Comparison of ENCODE assay signal across 13 cellular contexts in genomic region chr1:184212649-184213314, GRCh38.
A peak's percentile ranks its signal among the peaks of the same experiment; 100 is the strongest.
DNase-seq lines count a peak whose midpoint lies in the region; ATAC-seq and TF ChIP-seq lines count a peak whose summit lies in the region.
"Had no signal": no experiment of that assay in that cellular context is flagged by ENCODE, and none has a peak within 500 bp of the region (broad histone marks: within the 10 kb centered on the region; RNA-seq: fewer than 3 reads in every experiment).

No MANE protein-coding gene starts in this region.

- DNase-seq in AG09309 (ENCODE audit: low read depth) (peak; percentile 69), MG63 (peak; percentile 80), body of pancreas (peak in 1 of 4 donors; percentile 26), mesenchymal stem cell (peak; percentile 84), NCI-H446 treated with DMSO at 0.1 percent for 48 hours (lab: John Stamatoyannopoulos, UW) (no peak), immature natural killer cell (no peak)
- DNase-seq in activated naive CD4-positive, alpha-beta T cell treated with anti-CD3 and anti-CD28 coated beads for 36 hours: no peak
- DNase-seq: activated T-cell treated with anti-CD3 and anti-CD28 coated beads, Interleukin-2, amount 50 U/mL, for 48 hours; COR-L47; posterior cingulate gyrus had no signal

- H3K4ac ChIP-seq in mesenchymal stem cell (ENCODE audit: low read depth in 1 of 2, low read length in 2 of 2): no peak overlapping the region

- H2BK120ac ChIP-seq in mesenchymal stem cell (ENCODE audit: low read depth, low read length): no peak overlapping the region

- H3K4me1 Mint-ChIP-seq in immature natural killer cell: peaks cover 0 to 5% of the 10 kb centered on the region in 2 donors
- no peaks in the 10 kb centered on the region for H3K4me1 Mint-ChIP-seq in activated naive CD4-positive, alpha-beta T cell treated with anti-CD3 and anti-CD28 coated beads for 36 hours (ENCODE audit: low read depth)
- H3K4me1 Mint-ChIP-seq: stimulated activated effector memory CD8-positive, alpha-beta T cell treated with anti-CD3 and anti-CD28 coated beads, Interleukin-12 subunit alpha, Interleukin-12 subunit beta, amount 100 ng/mL, for 72 hours had no signal

- no peak overlapping the region for H2BK15ac ChIP-seq in mesenchymal stem cell (ENCODE audit: low read depth, poor library complexity, severe bottlenecking)

- H3K4me1 ChIP-seq in body of pancreas (peaks cover 7% of the 10 kb centered on the region), mesenchymal stem cell (ENCODE audit: control insufficient read depth, insufficient read depth, low read depth, low read length) (peaks cover 9% of the 10 kb centered on the region)

- peak overlapping the region; percentile 82 for H4K91ac ChIP-seq in mesenchymal stem cell (ENCODE audit: low read length)

- 74% methylated on average over 7 of the region's 7 CpGs for WGBS in body of pancreas, 2 donors
- 76% methylated on average over 7 of the region's 7 CpGs for WGBS in mesenchymal stem cell

- H3K36me3 Mint-ChIP-seq in immature natural killer cell: peaks cover 0 to 3% (median 0%) of the 10 kb centered on the region in 3 donors
- H3K36me3 Mint-ChIP-seq in activated naive CD4-positive, alpha-beta T cell treated with anti-CD3 and anti-CD28 coated beads for 36 hours (ENCODE audit: low read depth): no peaks in the 10 kb centered on the region
- H3K36me3 Mint-ChIP-seq: stimulated activated effector memory CD8-positive, alpha-beta T cell treated with anti-CD3 and anti-CD28 coated beads, Interleukin-12 subunit alpha, Interleukin-12 subunit beta, amount 100 ng/mL, for 72 hours had no signal

- intact Hi-C loops in body of pancreas (cut with DNase I): no loop called here
- intact Hi-C loops in activated naive CD4-positive, alpha-beta T cell treated with anti-CD3 and anti-CD28 coated beads for 36 hours (cut with micrococcal nuclease): no loop called here

- no peaks in the 10 kb centered on the region for H3K9me3 Mint-ChIP-seq in immature natural killer cell
- no peaks in the 10 kb centered on the region for H3K9me3 Mint-ChIP-seq in activated naive CD4-positive, alpha-beta T cell treated with anti-CD3 and anti-CD28 coated beads for 36 hours
- H3K9me3 Mint-ChIP-seq: stimulated activated effector memory CD8-positive, alpha-beta T cell treated with anti-CD3 and anti-CD28 coated beads, Interleukin-12 subunit alpha, Interleukin-12 subunit beta, amount 100 ng/mL, for 72 hours had no signal

- H3K36me3 ChIP-seq in MG63 (no peaks in the 10 kb centered on the region), body of pancreas (replicated peaks in 1 of 2; ENCODE audit: insufficient read depth in 1 of 2, low read depth in 2 of 2) (no peaks in the 10 kb centered on the region), mesenchymal stem cell (ENCODE audit: control insufficient read depth in 1 of 2, insufficient read depth in 2 of 2, low read depth in 1 of 2, low read length in 2 of 2) (no peaks in the 10 kb centered on the region)

- no peak overlapping the region for H3K14ac ChIP-seq in mesenchymal stem cell (ENCODE audit: low read length in 2 of 2)

- H2AK5ac ChIP-seq in mesenchymal stem cell (ENCODE audit: low read length, severe bottlenecking): peak overlapping the region; percentile 57

- H2AFZ ChIP-seq in mesenchymal stem cell (ENCODE audit: low read depth, low read length): no peak overlapping the region

- peak overlapping the region in 1 of 2 experiments; percentile 45 for H2BK12ac ChIP-seq in mesenchymal stem cell (ENCODE audit: low read length in 2 of 2)

- peak overlapping the region; percentile 81 for H4K8ac ChIP-seq in mesenchymal stem cell (ENCODE audit: low read length)

- H3K27ac ChIP-seq in body of pancreas (no peak overlapping the region), mesenchymal stem cell (ENCODE audit: low read length, poor library complexity, severe bottlenecking) (peak overlapping the region; percentile 77)
- H3K27ac ChIP-seq: SK-N-MC had no signal

- no peak overlapping the region for H3K4me2 ChIP-seq in mesenchymal stem cell (ENCODE audit: low read length, poor library complexity, severe bottlenecking)

- TF ChIP-seq POLR2A in body of pancreas (IDR thresholded peaks at IDR 0.05): no peak

- H3K79me1 ChIP-seq in mesenchymal stem cell (replicated peaks; ENCODE audit: low read length, poor library complexity, severe bottlenecking): no peaks in the 10 kb centered on the region

- no peak overlapping the region for H3K27ac Mint-ChIP-seq in immature natural killer cell
- H3K27ac Mint-ChIP-seq in activated naive CD4-positive, alpha-beta T cell treated with anti-CD3 and anti-CD28 coated beads for 36 hours: no peak overlapping the region
- H3K27ac Mint-ChIP-seq: stimulated activated effector memory CD8-positive, alpha-beta T cell treated with anti-CD3 and anti-CD28 coated beads, Interleukin-12 subunit alpha, Interleukin-12 subunit beta, amount 100 ng/mL, for 72 hours had no signal

- H3K9me3 ChIP-seq in MG63: no peaks in the 10 kb centered on the region
- no peaks in the 10 kb centered on the region for H3K9me3 ChIP-seq in body of pancreas
- no peaks in the 10 kb centered on the region for H3K9me3 ChIP-seq in mesenchymal stem cell (ENCODE audit: control insufficient read depth, low read length)

- H3K18ac ChIP-seq in mesenchymal stem cell (ENCODE audit: low read depth in 1 of 2, low read length in 2 of 2): peak overlapping the region; percentile 13 to 73

- peaks cover 1 to 5% (median 4%) of the 10 kb centered on the region in 3 donors for H3K27me3 Mint-ChIP-seq in immature natural killer cell (ENCODE audit: low read depth in 3 of 3)
- H3K27me3 Mint-ChIP-seq in activated naive CD4-positive, alpha-beta T cell treated with anti-CD3 and anti-CD28 coated beads for 36 hours (ENCODE audit: low read depth): peaks cover 15% of the 10 kb centered on the region

- CTCF ChIA-PET in activated naive CD4-positive, alpha-beta T cell treated with anti-CD3 and anti-CD28 coated beads for 36 hours (lab: Charles Lee): no interaction called here

- peak; percentile 53 for ATAC-seq in body of pancreas
- ATAC-seq in HG02610 (IDR thresholded peaks at IDR 0.05; ENCODE audit: unreplicated experiment): no peak
- ATAC-seq: stimulated activated effector memory CD8-positive, alpha-beta T cell treated with anti-CD3 and anti-CD28 coated beads, Interleukin-12 subunit alpha, Interleukin-12 subunit beta, amount 100 ng/mL, for 72 hours had no signal

- no peak overlapping the region for H2BK5ac ChIP-seq in mesenchymal stem cell (ENCODE audit: low read depth, low read length, poor library complexity, severe bottlenecking)

- H3K4me3 ChIP-seq in AG09309 (ENCODE audit: control insufficient read depth, low read depth, low read length) (no peak overlapping the region), MG63 (no peak overlapping the region), body of pancreas (no peak overlapping the region), mesenchymal stem cell (ENCODE audit: insufficient read depth in 1 of 2, low read depth in 1 of 2, low read length in 2 of 2) (no peak overlapping the region)
- H3K4me3 ChIP-seq: SK-N-MC had no signal

- H3K4me3 Mint-ChIP-seq in immature natural killer cell: no peak overlapping the region
- no peak overlapping the region for H3K4me3 Mint-ChIP-seq in activated naive CD4-positive, alpha-beta T cell treated with anti-CD3 and anti-CD28 coated beads for 36 hours
- H3K4me3 Mint-ChIP-seq: stimulated activated effector memory CD8-positive, alpha-beta T cell treated with anti-CD3 and anti-CD28 coated beads, Interleukin-12 subunit alpha, Interleukin-12 subunit beta, amount 100 ng/mL, for 72 hours had no signal

- H3K23ac ChIP-seq in mesenchymal stem cell (ENCODE audit: low read length in 2 of 2): no peak overlapping the region

- H3K27me3 ChIP-seq in MG63 (no peaks in the 10 kb centered on the region), body of pancreas (no peaks in the 10 kb centered on the region), mesenchymal stem cell (ENCODE audit: control insufficient read depth in 1 of 2, insufficient read depth in 1 of 2, low read length in 2 of 2) (no peaks in the 10 kb centered on the region)

- peak overlapping the region; percentile 33 for H3K9ac ChIP-seq in mesenchymal stem cell (ENCODE audit: low read length)

- TF ChIP-seq CTCF in AG09309 (IDR thresholded peaks at IDR 0.05; ENCODE audit: control insufficient read depth, insufficient read depth, low read depth, low read length, missing control alignments) (no peak), body of pancreas (IDR thresholded peaks at IDR 0.05) (no peak)

Comparison
In these comparisons a context has a peak if more than half of its experiments do, and no peak if none do; other contexts are left out.
1. DNase-seq: peak in AG09309 (single experiment), MG63 (single experiment) and mesenchymal stem cell (single experiment); none in NCI-H446 treated with DMSO at 0.1 percent for 48 hours (single experiment), immature natural killer cell (0 of 3) and activated naive CD4-positive, alpha-beta T cell treated with anti-CD3 and anti-CD28 coated beads for 36 hours (single experiment).